In genomic region chr3:15331606-15332404, GRCh38 we compare ENCODE assay signal across 9 cellular contexts. TPM values are rescaled to one million over a fixed set of nuclear protein-coding genes. Genes with fewer than 3 reads are reported as not detected.
DNase-seq lines count a peak whose midpoint lies in the region; ATAC-seq, FAIRE-seq and TF ChIP-seq lines count a peak whose summit lies in the region.
"Had no signal": no experiment of that assay in that cellular context is flagged by ENCODE, and none has a peak within 500 bp of the region (broad histone marks: within the 10 kb centered on the region; RNA-seq: fewer than 3 reads in every experiment).

No MANE protein-coding gene starts in this region.

- TF ChIP-seq RAD21 in GM12878 (IDR thresholded peaks at IDR 0.05; ENCODE audit: insufficient read depth, low read depth, low read length), result peak; percentile 9; the same call in 1 of the 2 replicates

- no TSS peak for BruUV-seq in GM12878 (replicated peaks; lab: Mats Ljungman, UMichigan)

- peaks cover 36% of the 10 kb centered on the region for H3K79me2 ChIP-seq in GM12878 (ENCODE audit: control insufficient read depth, insufficient read depth, low read length)
- H3K79me2 ChIP-seq in smooth muscle cell (ENCODE audit: low read depth), result peaks cover 21% of the 10 kb centered on the region

- peaks cover 4 to 18% (median 10%) of the 10 kb centered on the region in 3 donors for H3K36me3 Mint-ChIP-seq in immature natural killer cell

- TF ChIP-seq POLR2A in GM12878 (IDR thresholded peaks at IDR 0.05; ENCODE audit: low read depth, low read length), result no peak

- POLR2A ChIA-PET in GM12878 (lab: Charles Lee), result interaction anchor here (0.6 to 2.2 kb wide), 10 partner anchors 11 to 474 kb away, joined by 3 to 18 read pairs (median 5); no protein-coding TSS in a partner anchor

- TF ChIP-seq EP300 in GM12878 (IDR thresholded peaks at IDR 0.05; ENCODE audit: borderline replicate concordance in 1 of 2, control insufficient read depth in 1 of 2, low read depth in 2 of 2, low read length in 2 of 2), result no peak

- H3F3A ChIP-seq in smooth muscle cell (ENCODE audit: low read depth), result no peaks in the 10 kb centered on the region

- in situ Hi-C loops in GM12878 (cut with MboI), result no loop called here

- peak overlapping the region; percentile 36 to 91 (median 74) for H3K27ac Mint-ChIP-seq in immature natural killer cell

- H3K4me2 ChIP-seq in GM12878 (ENCODE audit: control insufficient read depth, insufficient read depth), result peak overlapping the region; percentile 93
- peak overlapping the region; percentile 97 for H3K4me2 ChIP-seq in smooth muscle cell

- H3K4me1 ChIP-seq in GM12878 (ENCODE audit: control insufficient read depth, insufficient read depth, low read length) (peaks cover 40% of the 10 kb centered on the region), smooth muscle cell (ENCODE audit: low read depth) (peaks cover 24% of the 10 kb centered on the region)

- TF ChIP-seq CTCF in GM12878 (IDR thresholded peaks at IDR 0.05 in 2 of 3, conservative IDR thresholded peaks at IDR 0.05 in 1 of 3; ENCODE audit: control insufficient read depth in 2 of 3, extremely low read depth in 1 of 3, insufficient read depth in 1 of 3, low read depth in 3 of 3, low read length in 3 of 3) (no peak), smooth muscle cell (IDR thresholded peaks at IDR 0.05; ENCODE audit: borderline replicate concordance, insufficient read depth, poor library complexity, severe bottlenecking) (no peak), D721Med (IDR thresholded peaks at IDR 0.05; ENCODE audit: insufficient read depth, missing control alignments) (no peak)

- peaks cover 47 to 58% of the 10 kb centered on the region in 2 donors for H3K4me1 Mint-ChIP-seq in immature natural killer cell

- peak overlapping the region; percentile 99 for H2AFZ ChIP-seq in GM12878 (ENCODE audit: control insufficient read depth, low read depth, low read length)
- H2AFZ ChIP-seq in smooth muscle cell (ENCODE audit: low read depth), result peak overlapping the region; percentile 99

- no peaks in the 10 kb centered on the region for H4K20me1 ChIP-seq in GM12878 (ENCODE audit: control insufficient read depth, insufficient read depth)
- H4K20me1 ChIP-seq in smooth muscle cell (ENCODE audit: low read depth), result no peaks in the 10 kb centered on the region

- H3K36me3 ChIP-seq in GM12878 (ENCODE audit: control insufficient read depth in 2 of 2, insufficient read depth in 2 of 2, low read length in 1 of 2) (peaks cover 2 to 14% of the 10 kb centered on the region in 2 experiments; a peak in 3 of 4 replicates), smooth muscle cell (ENCODE audit: low read depth) (no peaks in the 10 kb centered on the region)

- intact Hi-C loops in GM12878 (cut with micrococcal nuclease; ENCODE audit: unreplicated experiment), result loop anchor here (1.0 kb wide), 4 partner anchors 29 to 64 kb away; no protein-coding TSS in a partner anchor

- H3K27ac ChIP-seq in GM12878 (ENCODE audit: control insufficient read depth, insufficient read depth) (peak overlapping the region; percentile 41), smooth muscle cell (ENCODE audit: low read depth) (no peak overlapping the region)

- H3K9ac ChIP-seq in GM12878 (ENCODE audit: control insufficient read depth, insufficient read depth, low read length), result peak overlapping the region; percentile 74
- peak overlapping the region; percentile 65 for H3K9ac ChIP-seq in smooth muscle cell (ENCODE audit: low read depth)

- H3K4me3 ChIP-seq in GM12878, result peak overlapping the region; percentile 86
- H3K4me3 ChIP-seq in smooth muscle cell, result peak overlapping the region; percentile 92

- H3K9me3 Mint-ChIP-seq in immature natural killer cell, result no peaks in the 10 kb centered on the region

- H3K27me3 ChIP-seq in GM12878 (replicated peaks in 1 of 2; ENCODE audit: control insufficient read depth in 2 of 2, insufficient read depth in 2 of 2, low read length in 1 of 2) (no peaks in the 10 kb centered on the region), smooth muscle cell (ENCODE audit: low read depth) (no peaks in the 10 kb centered on the region)

- RAD21 ChIA-PET in GM12878 (lab: Charles Lee; ENCODE audit: unreplicated experiment), result interaction anchor here (0.5 to 6.2 kb wide), 28 partner anchors 11 to 481 kb away, joined by 3 to 53 read pairs (median 6); no protein-coding TSS in a partner anchor

- H3K9me3 ChIP-seq in GM12878 (replicated peaks; ENCODE audit: control insufficient read depth, insufficient read depth, low read length) (no peaks in the 10 kb centered on the region), smooth muscle cell (replicated peaks; ENCODE audit: low read depth) (no peaks in the 10 kb centered on the region)

- DNase-seq in T follicular helper cell (ENCODE audit: low read depth) (peak; percentile 16), GM12878 (ENCODE audit: low read depth, low spot score) (no peak), immature natural killer cell (peak; percentile 26 to 33 (median 27)), smooth muscle cell (lab: John Stamatoyannopoulos, UW; ENCODE audit: unreplicated experiment) (peak; percentile 54), D721Med (ENCODE audit: insufficient read length, low spot score) (no peak), NCI-H187 treated with DMSO at 0.1 percent for 48 hours (lab: John Stamatoyannopoulos, UW) (no peak)

- CTCF ChIA-PET in GM12878 (lab: Yijun Ruan, JAX), result interaction anchor here (0.7 to 9.6 kb wide), 28 partner anchors 8 to 224 kb away, joined by 3 to 125 read pairs (median 4); no protein-coding TSS in a partner anchor

- ATAC-seq in GM18861 (IDR thresholded peaks at IDR 0.05; ENCODE audit: unreplicated experiment) (peak; percentile 30), HG02981 (IDR thresholded peaks at IDR 0.05; ENCODE audit: unreplicated experiment) (peak; percentile 32), GM12878 (peak; percentile 47)

- peaks cover 0 to 10% (median 2%) of the 10 kb centered on the region in 3 donors for H3K27me3 Mint-ChIP-seq in immature natural killer cell (ENCODE audit: low read depth in 3 of 3)

- WGBS in GM12878 (ENCODE audit: insufficient coverage, insufficient replicate concordance, low lambda C conversion rate, missing lambda C conversion rate), result 1% methylated on average over 68 of the region's 71 CpGs
- WGBS in smooth muscle cell (ENCODE audit: low lambda C conversion rate), result 1% methylated on average over 70 of the region's 71 CpGs

- FAIRE-seq in GM12878 (lab: Jason Lieb, UNC), result peak; percentile 87
- no peak for FAIRE-seq in D721Med (lab: Jason Lieb, UNC)
- FAIRE-seq: colon had no signal

- SMC1A ChIA-PET in GM12878 (lab: Charles Lee; ENCODE audit: uncharacterized antibody, unreplicated experiment), result interaction anchor here (0.8 to 6.0 kb wide), 20 partner anchors 11 to 477 kb away, joined by 3 to 77 read pairs (median 8); no protein-coding TSS in a partner anchor

- H3K4me3 Mint-ChIP-seq in immature natural killer cell, result peak overlapping the region; percentile 91 to 98 (median 95)

TF ChIP-seq in GM12878, 131 proteins besides CTCF, POLR2A, EP300 and RAD21 (continues in another document):
- TF ChIP-seq YBX1 (IDR thresholded peaks at IDR 0.05) (no peak), HDGF (IDR thresholded peaks at IDR 0.05) (peak; percentile 41), STAT1 (conservative IDR thresholded peaks at IDR 0.05) (0 out of 2 replicates have a peak, but pooled peaks have one; percentile 33), NR2F1 (conservative IDR thresholded peaks at IDR 0.05) (no peak; the same call in 1 of the 2 replicates), CBX3 (IDR thresholded peaks at IDR 0.05; ENCODE audit: borderline replicate concordance, low read depth) (no peak), MXI1 (IDR thresholded peaks at IDR 0.05; ENCODE audit: low read depth, low read length) (0 out of 2 replicates have a peak, but pooled peaks have one; percentile 1), GATAD2B (conservative IDR thresholded peaks at IDR 0.05; ENCODE audit: low read depth) (peak; percentile 87), SUZ12 (IDR thresholded peaks at IDR 0.05; ENCODE audit: unreplicated experiment) (no peak)

RNA-seq across cellular contexts. Expression of gene SH3BP5, which starts 0.6 kb away (rescaled TPM):
- total RNA-seq in GM12878 (2013; cell fraction: nucleolus; rRNA removed), result 20.0 and 21.6 TPM in 2 replicates
- total RNA-seq in GM12878 (2014; rRNA removed) (37.9 and 41.0 TPM in 2 replicates), GM12878 (2014; rRNA removed; fragmentation: Illumina TruSeq; extraction: Trizol) (45.6 and 46.5 TPM in 2 replicates), GM12878 (2021) (60.5 and 64.6 TPM in 2 replicates), smooth muscle cell (7.9 and 12.7 TPM in 2 replicates)
- 11.6 TPM for polyA plus RNA-seq in GM12878 (2011; ENCODE audit: low read depth)
- polyA plus RNA-seq in GM12878 (2011; rRNA removed) (82.9 and 94.0 TPM in 2 replicates), GM12878 (2014; fragmentation: Illumina TruSeq; extraction: Trizol) (87.5 and 94.9 TPM in 2 replicates), GM12878 (2014; fragmentation: Nextera tagmentation; extraction: Ambion mirVana) (10 to 100 TPM; 14.9 to 33.8 TPM), GM12878 (2014; rRNA removed) (71.1 and 74.0 TPM in 2 replicates), GM12878 (2016; fragmentation: Nextera tagmentation; extraction: Ambion mirVana) (10 to 100 TPM; 29.9 to 35.4 TPM), immature natural killer cell (100 to 1,000 TPM in 1 of 3 donors, 10 to 100 TPM in 2; 52.1 to 160 (median 67.4) TPM), smooth muscle cell (10.7 and 15.3 TPM in 2 replicates)
- 64.1 and 87.7 TPM in 2 replicates for polyA plus RNA-seq in GM12878 (2011; cell fraction: cytosol; rRNA removed)
- polyA plus RNA-seq in GM12878 (2011; cell fraction: nucleus; rRNA removed), result 66.7 and 81.4 TPM in 2 replicates
- 17.8 and 20.3 TPM in 2 replicates for polyA plus RNA-seq in GM12878 (2012)
- polyA minus RNA-seq in GM12878 (2011; rRNA and poly(A)+ RNA removed), result 36.2 and 55.3 TPM in 2 replicates
- 16.4 and 25.8 TPM in 2 replicates for polyA minus RNA-seq in GM12878 (2011; cell fraction: cytosol; rRNA and poly(A)+ RNA removed)
- 16.0 and 31.0 TPM in 2 replicates for polyA minus RNA-seq in GM12878 (2011; cell fraction: nucleus; rRNA and poly(A)+ RNA removed)

Comparison
In these comparisons a context has a peak if more than half of its experiments do, and no peak if none do; other contexts are left out.
1. DNase-seq: peak in T follicular helper cell (single experiment), immature natural killer cell (3 of 3) and smooth muscle cell (single experiment); none in GM12878 (single experiment), D721Med (single experiment) and NCI-H187 treated with DMSO at 0.1 percent for 48 hours (single experiment).
2. Peak in every context shown above with its lines, with median percentiles within 50 percentile points of each other: ATAC-seq.